27 cellular contexts compared by ENCODE assay signal in genomic region chr6:3962897-3963296, GRCh38.
DNase-seq lines count a peak whose midpoint lies in the region; ATAC-seq and TF ChIP-seq lines count a peak whose summit lies in the region.
"Had no signal": no experiment of that assay in that cellular context is flagged by ENCODE, and none has a peak within 500 bp of the region (broad histone marks: within the 10 kb centered on the region; RNA-seq: fewer than 3 reads in every experiment).

No MANE protein-coding gene starts in this region.

- no peak overlapping the region for H3K4me3 ChIP-seq in fibroblast of mammary gland (ENCODE audit: control insufficient read depth, low read depth, low read length)
- H3K4me3 ChIP-seq: breast epithelium, dorsolateral prefrontal cortex, HAP-1, thoracic aorta had no signal

- peak overlapping the region; percentile 45 for H3K27ac ChIP-seq in 22Rv1
- H3K27ac ChIP-seq: breast epithelium, dorsolateral prefrontal cortex, parathyroid adenoma, thoracic aorta, VCaP had no signal

- TF ChIP-seq CTCF in 22Rv1 (IDR thresholded peaks at IDR 0.05) (no peak), fibroblast of mammary gland (conservative IDR thresholded peaks at IDR 0.05; ENCODE audit: control insufficient read depth, insufficient read depth, low read depth, low read length) (no peak)

- DNase-seq in DMS53 treated with DMSO at 0.1 percent for 48 hours (lab: John Stamatoyannopoulos, UW; ENCODE audit: unreplicated experiment) (peak; percentile 13), fibroblast of mammary gland (ENCODE audit: low read depth) (peak; percentile 39), SKM-1 treated with dmso at 0.1 percent for 144 hours (lab: John Stamatoyannopoulos, UW; ENCODE audit: unreplicated experiment) (no peak), epidermal melanocyte (ENCODE audit: insufficient read length, low spot score) (no peak)
- DNase-seq in stimulated activated CD4-positive, alpha-beta T cell treated with anti-CD3 and anti-CD28 coated beads, Interleukin-4, amount 100 ng/mL, for 24 hours: no peak
- DNase-seq: activated CD4-positive, alpha-beta T cell treated with anti-CD3 and anti-CD28 coated beads, Interleukin-2, amount 50 U/mL, for 1 hour; activated CD8-positive, alpha-beta memory T cell treated with anti-CD3 and anti-CD28 coated beads, Interleukin-2, amount 50 U/mL, for 4 hours; CD4-positive, alpha-beta T cell; dorsolateral prefrontal cortex; EL; erythroblast; Kasumi-1; mesendoderm; naive thymus-derived CD4-positive, alpha-beta T cell; NCI-H524; SHP77; stimulated activated CD4-positive, alpha-beta T cell treated with anti-CD3 and anti-CD28 coated beads, Interleukin-1b, Interleukin-23, amount 100 ng/mL, for 48 hours; stimulated activated naive CD4-positive, alpha-beta T cell; T-helper 17 cell had no signal

- no peak for ATAC-seq in GM19395 (IDR thresholded peaks at IDR 0.05; ENCODE audit: unreplicated experiment)
- ATAC-seq: naive thymus-derived CD4-positive, alpha-beta T cell; T-helper 17 cell had no signal

TF ChIP-seq in PFSK-1, 5 proteins besides CTCF, POLR2A, EP300 and RAD21:
- TF ChIP-seq TAF1 (IDR thresholded peaks at IDR 0.05; ENCODE audit: borderline replicate concordance, insufficient read depth, low read length): no peak
- peak; percentile 74; the same call in 1 of the 2 replicates for TF ChIP-seq SIN3A (IDR thresholded peaks at IDR 0.05; ENCODE audit: borderline replicate concordance, insufficient read depth, low read length)
- TF ChIP-seq REST (IDR thresholded peaks at IDR 0.05; ENCODE audit: insufficient read depth in 1 of 2, low read depth in 2 of 2, low read length in 2 of 2): peak in 1 of 2 experiments; percentile 65; a peak in 1 of 4 replicates
TF ChIP-seq in PFSK-1: peak in this region for 2.

Comparison
In these comparisons a context has a peak if more than half of its experiments do, and no peak if none do; other contexts are left out.
1. DNase-seq: peak in DMS53 treated with DMSO at 0.1 percent for 48 hours (single experiment) and fibroblast of mammary gland (single experiment); none in SKM-1 treated with dmso at 0.1 percent for 144 hours (single experiment), stimulated activated CD4-positive, alpha-beta T cell treated with anti-CD3 and anti-CD28 coated beads, Interleukin-4, amount 100 ng/mL, for 24 hours (single experiment) and epidermal melanocyte (single experiment).